1 cellular context compared by ENCODE assay signal in genomic region chr2:205726506-205726905, GRCh38.
A peak's percentile ranks its signal among the peaks of the same experiment; 100 is the strongest.
TF ChIP-seq lines count a peak whose summit lies in the region.

No MANE protein-coding gene starts in this region.

TF ChIP-seq in HepG2, 621 proteins besides CTCF, POLR2A, EP300 and RAD21 (continued from another document and continues in another):
- TF ChIP-seq, protein P1, sequence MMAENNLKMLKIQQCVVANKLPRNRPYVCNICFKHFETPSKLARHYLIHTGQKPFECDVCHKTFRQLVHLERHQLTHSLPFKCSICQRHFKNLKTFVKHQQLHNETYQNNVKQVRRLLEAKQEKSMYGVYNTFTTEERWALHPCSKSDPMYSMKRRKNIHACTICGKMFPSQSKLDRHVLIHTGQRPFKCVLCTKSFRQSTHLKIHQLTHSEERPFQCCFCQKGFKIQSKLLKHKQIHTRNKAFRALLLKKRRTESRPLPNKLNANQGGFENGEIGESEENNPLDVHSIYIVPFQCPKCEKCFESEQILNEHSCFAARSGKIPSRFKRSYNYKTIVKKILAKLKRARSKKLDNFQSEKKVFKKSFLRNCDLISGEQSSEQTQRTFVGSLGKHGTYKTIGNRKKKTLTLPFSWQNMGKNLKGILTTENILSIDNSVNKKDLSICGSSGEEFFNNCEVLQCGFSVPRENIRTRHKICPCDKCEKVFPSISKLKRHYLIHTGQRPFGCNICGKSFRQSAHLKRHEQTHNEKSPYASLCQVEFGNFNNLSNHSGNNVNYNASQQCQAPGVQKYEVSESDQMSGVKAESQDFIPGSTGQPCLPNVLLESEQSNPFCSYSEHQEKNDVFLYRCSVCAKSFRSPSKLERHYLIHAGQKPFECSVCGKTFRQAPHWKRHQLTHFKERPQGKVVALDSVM (CRISPR knock-in tag; IDR thresholded peaks at IDR 0.05): no peak
- TF ChIP-seq MLXIP (CRISPR knock-in tag; IDR thresholded peaks at IDR 0.05; ENCODE audit: borderline replicate concordance) (no peak), NFKBIZ (CRISPR knock-in tag; IDR thresholded peaks at IDR 0.05) (no peak), ZBTB4 (CRISPR knock-in tag; IDR thresholded peaks at IDR 0.05; ENCODE audit: borderline replicate concordance) (no peak), ZNF18 (CRISPR knock-in tag; IDR thresholded peaks at IDR 0.05; ENCODE audit: insufficient replicate concordance) (no peak), NCOA1 (CRISPR knock-in tag; IDR thresholded peaks at IDR 0.05) (no peak), PAF1 (CRISPR knock-in tag; IDR thresholded peaks at IDR 0.05) (no peak), ZFY (CRISPR knock-in tag; IDR thresholded peaks at IDR 0.05) (no peak), ZNF451 (CRISPR knock-in tag; IDR thresholded peaks at IDR 0.05) (no peak), ZNF331 (CRISPR knock-in tag; IDR thresholded peaks at IDR 0.05) (no peak), HDAC2 (CRISPR knock-in tag; IDR thresholded peaks at IDR 0.05) (0 out of 2 replicates have a peak, but pooled peaks have one; percentile 54), AKAP8 (CRISPR knock-in tag; IDR thresholded peaks at IDR 0.05) (no peak), ZNF329 (CRISPR knock-in tag; IDR thresholded peaks at IDR 0.05; ENCODE audit: low read depth) (no peak), ZBTB7B (CRISPR knock-in tag; IDR thresholded peaks at IDR 0.05) (0 out of 2 replicates have a peak, but pooled peaks have one; percentile 13), ZC3H4 (CRISPR knock-in tag; IDR thresholded peaks at IDR 0.05; ENCODE audit: borderline replicate concordance) (no peak), CEBPB (IDR thresholded peaks at IDR 0.05; ENCODE audit: borderline replicate concordance, low read depth, low read length) (peak; percentile 66; the same call in 1 of the 2 replicates), FOXJ3 (CRISPR knock-in tag; IDR thresholded peaks at IDR 0.05; ENCODE audit: borderline replicate concordance) (peak; percentile 38; the same call in 1 of the 2 replicates), ZNF607 (CRISPR knock-in tag; IDR thresholded peaks at IDR 0.05; ENCODE audit: borderline replicate concordance) (no peak), CCDC6 (CRISPR knock-in tag; IDR thresholded peaks at IDR 0.05) (no peak), KIAA2018 (CRISPR knock-in tag; IDR thresholded peaks at IDR 0.05; ENCODE audit: borderline replicate concordance) (no peak), CBX5 (CRISPR knock-in tag; IDR thresholded peaks at IDR 0.05; ENCODE audit: borderline replicate concordance) (no peak), SNAI1 (CRISPR knock-in tag; IDR thresholded peaks at IDR 0.05; ENCODE audit: borderline replicate concordance) (no peak), ZMAT3 (CRISPR knock-in tag; conservative IDR thresholded peaks at IDR 0.05) (no peak), SOX13 (IDR thresholded peaks at IDR 0.05) (no peak), SOX13 (CRISPR knock-in tag; conservative IDR thresholded peaks at IDR 0.05 in 1 of 2, IDR thresholded peaks at IDR 0.05 in 1 of 2) (0 out of 4 replicates have a peak, but pooled peaks of 1 of the 2 experiments have one; percentile 15), BRCA1 (CRISPR knock-in tag; IDR thresholded peaks at IDR 0.05) (no peak), SRSF4 (IDR thresholded peaks at IDR 0.05; ENCODE audit: low read depth, low read length, poor library complexity, severe bottlenecking) (no peak), MYNN (CRISPR knock-in tag; IDR thresholded peaks at IDR 0.05; ENCODE audit: low read depth) (no peak), SRSF1 (optimal IDR thresholded peaks at IDR 0.05; ENCODE audit: low read depth, low read length) (no peak), BRD4 (CRISPR knock-in tag; IDR thresholded peaks at IDR 0.05) (no peak), ZSCAN31 (CRISPR knock-in tag; IDR thresholded peaks at IDR 0.05; ENCODE audit: low read depth) (no peak), MED13 (CRISPR knock-in tag; IDR thresholded peaks at IDR 0.05) (no peak), ESRRA (CRISPR knock-in tag; IDR thresholded peaks at IDR 0.05; ENCODE audit: low read depth) (no peak)
- TF ChIP-seq, protein P2, sequence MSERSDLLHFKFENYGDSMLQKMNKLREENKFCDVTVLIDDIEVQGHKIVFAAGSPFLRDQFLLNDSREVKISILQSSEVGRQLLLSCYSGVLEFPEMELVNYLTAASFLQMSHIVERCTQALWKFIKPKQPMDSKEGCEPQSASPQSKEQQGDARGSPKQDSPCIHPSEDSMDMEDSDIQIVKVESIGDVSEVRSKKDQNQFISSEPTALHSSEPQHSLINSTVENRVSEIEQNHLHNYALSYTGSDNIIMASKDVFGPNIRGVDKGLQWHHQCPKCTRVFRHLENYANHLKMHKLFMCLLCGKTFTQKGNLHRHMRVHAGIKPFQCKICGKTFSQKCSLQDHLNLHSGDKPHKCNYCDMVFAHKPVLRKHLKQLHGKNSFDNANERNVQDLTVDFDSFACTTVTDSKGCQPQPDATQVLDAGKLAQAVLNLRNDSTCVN (CRISPR knock-in tag; IDR thresholded peaks at IDR 0.05; ENCODE audit: borderline replicate concordance): no peak
- TF ChIP-seq, protein P3, sequence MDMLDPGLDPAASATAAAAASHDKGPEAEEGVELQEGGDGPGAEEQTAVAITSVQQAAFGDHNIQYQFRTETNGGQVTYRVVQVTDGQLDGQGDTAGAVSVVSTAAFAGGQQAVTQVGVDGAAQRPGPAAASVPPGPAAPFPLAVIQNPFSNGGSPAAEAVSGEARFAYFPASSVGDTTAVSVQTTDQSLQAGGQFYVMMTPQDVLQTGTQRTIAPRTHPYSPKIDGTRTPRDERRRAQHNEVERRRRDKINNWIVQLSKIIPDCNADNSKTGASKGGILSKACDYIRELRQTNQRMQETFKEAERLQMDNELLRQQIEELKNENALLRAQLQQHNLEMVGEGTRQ (IDR thresholded peaks at IDR 0.05; ENCODE audit: low read depth, low read length): no peak
- TF ChIP-seq, protein P3 (CRISPR knock-in tag; IDR thresholded peaks at IDR 0.05; ENCODE audit: borderline replicate concordance): no peak
- TF ChIP-seq, protein P4, sequence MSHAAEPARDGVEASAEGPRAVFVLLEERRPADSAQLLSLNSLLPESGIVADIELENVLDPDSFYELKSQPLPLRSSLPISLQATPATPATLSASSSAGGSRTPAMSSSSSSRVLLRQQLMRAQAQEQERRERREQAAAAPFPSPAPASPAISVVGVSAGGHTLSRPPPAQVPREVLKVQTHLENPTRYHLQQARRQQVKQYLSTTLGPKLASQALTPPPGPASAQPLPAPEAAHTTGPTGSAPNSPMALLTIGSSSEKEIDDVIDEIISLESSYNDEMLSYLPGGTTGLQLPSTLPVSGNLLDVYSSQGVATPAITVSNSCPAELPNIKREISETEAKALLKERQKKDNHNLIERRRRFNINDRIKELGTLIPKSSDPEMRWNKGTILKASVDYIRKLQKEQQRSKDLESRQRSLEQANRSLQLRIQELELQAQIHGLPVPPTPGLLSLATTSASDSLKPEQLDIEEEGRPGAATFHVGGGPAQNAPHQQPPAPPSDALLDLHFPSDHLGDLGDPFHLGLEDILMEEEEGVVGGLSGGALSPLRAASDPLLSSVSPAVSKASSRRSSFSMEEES (CRISPR knock-in tag; IDR thresholded peaks at IDR 0.05): no peak
